In genomic region chr2:74205586-74205985, GRCh38 we compare ENCODE assay signal across 7 cellular contexts. TPM values are rescaled to one million over a fixed set of nuclear protein-coding genes. Genes with fewer than 3 reads are reported as not detected.
DNase-seq lines count a peak whose midpoint lies in the region; ATAC-seq and TF ChIP-seq lines count a peak whose summit lies in the region.

No MANE protein-coding gene starts in this region.

- no peak overlapping the region for H3K9ac ChIP-seq in SK-N-SH

- no peaks in the 10 kb centered on the region for H3F3A ChIP-seq in SK-N-SH (replicated peaks; ENCODE audit: insufficient read depth)

- H4K20me1 ChIP-seq in SK-N-SH (ENCODE audit: insufficient read depth): peaks cover 84% of the 10 kb centered on the region

- POLR2A ChIA-PET in MCF 10A (lab: Yijun Ruan, JAX): interaction anchor here (0.7 to 3.0 kb wide), 12 partner anchors 11 to 377 kb away, joined by 3 to 40 read pairs (median 4); partner anchors contain the start of genes MOB1A and STAMBP
- POLR2A ChIA-PET in SK-N-SH (lab: Yijun Ruan, JAX): interaction anchor here (0.6 kb wide), 1 partner anchor 213 kb away, joined by 3 read pairs; no protein-coding TSS in a partner anchor

- H3K27me3 ChIP-seq in psoas muscle (ENCODE audit: insufficient read depth in 3 of 3, low read length in 2 of 3) (no peaks in the 10 kb centered on the region), SK-N-SH (ENCODE audit: insufficient read depth) (no peaks in the 10 kb centered on the region)

- H3K9me3 Mint-ChIP-seq in MCF 10A (ENCODE audit: unreplicated experiment): no peaks in the 10 kb centered on the region

- no peak overlapping the region for H3K4me2 ChIP-seq in SK-N-SH

- intact Hi-C loops in MCF 10A (cut with micrococcal nuclease) (no loop called here), psoas muscle (cut with DNase I) (no loop called here)

- no peak for TF ChIP-seq EP300 in SK-N-SH (IDR thresholded peaks at IDR 0.05; ENCODE audit: borderline replicate concordance in 1 of 2, low read depth in 1 of 2, low read length in 1 of 2)

- H3K4me1 ChIP-seq in psoas muscle (peaks cover 55% of the 10 kb centered on the region), SK-N-SH (ENCODE audit: control insufficient read depth in 1 of 2, insufficient read depth in 2 of 2, low read depth in 1 of 2, low read length in 1 of 2) (peaks cover under 1 to 18% of the 10 kb centered on the region in 2 experiments; a peak in 3 of 4 replicates)

- peaks cover 86% of the 10 kb centered on the region for H3K36me3 Mint-ChIP-seq in MCF 10A (ENCODE audit: insufficient read depth, unreplicated experiment)

- H3K9me2 ChIP-seq in SK-N-SH: no peaks in the 10 kb centered on the region

- DNase-seq in LNCaP clone FGC (ENCODE audit: low read depth) (peak; percentile 52), MCF 10A (ENCODE audit: unreplicated experiment) (peak; percentile 59), psoas muscle (no peak), SK-N-SH (no peak), NCI-H1436 treated with DMSO at 0.1 percent for 48 hours (lab: John Stamatoyannopoulos, UW) (no peak)

- H3K79me2 ChIP-seq in SK-N-SH (ENCODE audit: insufficient read depth): peaks cover 83% of the 10 kb centered on the region

- WGBS in psoas muscle, 3 donors: 29 to 42% (median 32%) methylated on average over 7 of the region's 7 CpGs
- WGBS in SK-N-SH (ENCODE audit: low lambda C conversion rate): 92% methylated on average over 7 of the region's 7 CpGs

- no TSS peak for BruUV-seq in MCF 10A (replicated peaks; lab: Mats Ljungman, UMichigan)

- peaks cover 39% of the 10 kb centered on the region for H3K4me1 Mint-ChIP-seq in MCF 10A (ENCODE audit: insufficient read depth, unreplicated experiment)

- H3K4me3 Mint-ChIP-seq in MCF 10A (ENCODE audit: unreplicated experiment): peak overlapping the region; percentile 43

- TF ChIP-seq CTCF in LNCaP clone FGC (IDR thresholded peaks at IDR 0.05; ENCODE audit: control insufficient read depth, extremely low read depth, insufficient read depth): no peak
- no peak for TF ChIP-seq CTCF in MCF 10A (IDR thresholded peaks at IDR 0.05; ENCODE audit: unreplicated experiment)
- no peak for TF ChIP-seq CTCF in psoas muscle (IDR thresholded peaks at IDR 0.05)
- no peak for TF ChIP-seq CTCF in SK-N-SH (IDR thresholded peaks at IDR 0.05)

- H2AFZ ChIP-seq in SK-N-SH (ENCODE audit: low read depth): no peak overlapping the region

- no peaks in the 10 kb centered on the region for H3K27me3 Mint-ChIP-seq in MCF 10A (ENCODE audit: insufficient read depth, unreplicated experiment)

- no peak for TF ChIP-seq RAD21 in SK-N-SH (IDR thresholded peaks at IDR 0.05; ENCODE audit: low read length)

- peak overlapping the region; percentile 75 for H3K27ac ChIP-seq in psoas muscle
- no peak overlapping the region; a peak in 1 of 4 replicates for H3K27ac ChIP-seq in SK-N-SH (ENCODE audit: low read depth in 2 of 2, low read length in 1 of 2)

- peak overlapping the region; percentile 75 for H3K27ac Mint-ChIP-seq in MCF 10A (ENCODE audit: low read depth, unreplicated experiment)

- H3K4me3 ChIP-seq in LNCaP clone FGC (ENCODE audit: low read depth, low read length) (peak overlapping the region; percentile 7; the same call in 1 of the 2 replicates), psoas muscle (peak overlapping the region; percentile 17), SK-N-SH (ENCODE audit: low read depth in 2 of 2, low read length in 1 of 2) (no peak overlapping the region)

- H3K9me3 ChIP-seq in psoas muscle (no peaks in the 10 kb centered on the region), SK-N-SH (no peaks in the 10 kb centered on the region)

- CTCF ChIA-PET in MCF 10A (lab: Yijun Ruan, JAX) (interaction anchor here (0.7 to 1.9 kb wide), 6 partner anchors 9 to 383 kb away, joined by 3 to 10 read pairs (median 4); no protein-coding TSS in a partner anchor), SK-N-SH (lab: Yijun Ruan, JAX) (interaction anchor here (0.8 to 1.2 kb wide), 2 partner anchors 68 to 186 kb away, joined by 3 to 4 read pairs; no protein-coding TSS in a partner anchor)

- H3K36me3 ChIP-seq in psoas muscle (ENCODE audit: insufficient read depth in 1 of 2, low read depth in 1 of 2): peaks cover 2 to 39% of the 10 kb centered on the region in 2 donors
- H3K36me3 ChIP-seq in SK-N-SH (replicated peaks in 1 of 2; ENCODE audit: control insufficient read depth in 1 of 2, insufficient read depth in 2 of 2, low read length in 1 of 2): peaks cover 13 to 59% of the 10 kb centered on the region in 2 experiments

- ATAC-seq in GM19438 (IDR thresholded peaks at IDR 0.05; ENCODE audit: low read depth, unreplicated experiment): peak; percentile 45
- peak; percentile 41 to 83 (median 58) for ATAC-seq in psoas muscle
- no peak for ATAC-seq in HG03095 (IDR thresholded peaks at IDR 0.05; ENCODE audit: unreplicated experiment)

TF ChIP-seq in SK-N-SH, 30 proteins besides CTCF, POLR2A, EP300 and RAD21 (continues in another document):
- TF ChIP-seq MEF2A (IDR thresholded peaks at IDR 0.05; ENCODE audit: borderline replicate concordance, low read depth) (no peak), POLR2AphosphoS5 (IDR thresholded peaks at IDR 0.05; ENCODE audit: low read depth, low read length) (no peak), CHD2 (IDR thresholded peaks at IDR 0.05; ENCODE audit: low read length, partially characterized antibody) (no peak), REST (IDR thresholded peaks at IDR 0.05; ENCODE audit: low read depth, low read length) (no peak), ZBTB33 (IDR thresholded peaks at IDR 0.05; ENCODE audit: borderline replicate concordance, low read depth) (no peak), SIN3A (IDR thresholded peaks at IDR 0.05; ENCODE audit: borderline replicate concordance, low read depth, low read length) (no peak), TEAD4 (IDR thresholded peaks at IDR 0.05; ENCODE audit: borderline replicate concordance, insufficient read depth) (no peak)
- TF ChIP-seq, protein P1, sequence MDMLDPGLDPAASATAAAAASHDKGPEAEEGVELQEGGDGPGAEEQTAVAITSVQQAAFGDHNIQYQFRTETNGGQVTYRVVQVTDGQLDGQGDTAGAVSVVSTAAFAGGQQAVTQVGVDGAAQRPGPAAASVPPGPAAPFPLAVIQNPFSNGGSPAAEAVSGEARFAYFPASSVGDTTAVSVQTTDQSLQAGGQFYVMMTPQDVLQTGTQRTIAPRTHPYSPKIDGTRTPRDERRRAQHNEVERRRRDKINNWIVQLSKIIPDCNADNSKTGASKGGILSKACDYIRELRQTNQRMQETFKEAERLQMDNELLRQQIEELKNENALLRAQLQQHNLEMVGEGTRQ (IDR thresholded peaks at IDR 0.05; ENCODE audit: borderline replicate concordance, low read depth, low read length): no peak

RNA-seq across cellular contexts. Expression of gene MTHFD2, which starts 7.2 kb away (rescaled TPM):
- total RNA-seq in MCF 10A (2022): 387 and 470 TPM in 2 replicates
- 10 to 100 TPM; 16.6 to 76.2 (median 61.2) TPM for total RNA-seq in psoas muscle
- 100 to 1,000 TPM in 1 of 3 donors, 10 to 100 TPM in 2; 52.1 to 112 (median 60.4) TPM for polyA plus RNA-seq in psoas muscle
- polyA plus RNA-seq in SK-N-SH (2012; rRNA removed): 68.6 and 82.6 TPM in 2 replicates
- polyA plus RNA-seq in SK-N-SH (2012; cell fraction: cytosol; rRNA removed): 75.5 and 88.9 TPM in 2 replicates
- 67.4 and 69.4 TPM in 2 replicates for polyA plus RNA-seq in SK-N-SH (2012; cell fraction: nucleus; rRNA removed)

RNA-seq across cellular contexts. Expression of gene MOB1A, which starts 26.9 kb away (rescaled TPM):
- total RNA-seq in MCF 10A (2022) (92.6 and 97.5 TPM in 2 replicates), psoas muscle (10 to 100 TPM; 28.0 to 44.3 (median 28.9) TPM)
- polyA plus RNA-seq in psoas muscle (10 to 100 TPM; 13.6 to 71.2 (median 24.8) TPM), SK-N-SH (2012; rRNA removed) (15.3 and 19.7 TPM in 2 replicates)
- polyA plus RNA-seq in SK-N-SH (2012; cell fraction: cytosol; rRNA removed): 26.8 and 31.0 TPM in 2 replicates
- polyA plus RNA-seq in SK-N-SH (2012; cell fraction: nucleus; rRNA removed): 7.5 and 15.5 TPM in 2 replicates

RNA-seq across cellular contexts. Expression of gene BOLA3, which starts 57.9 kb away (rescaled TPM):
- total RNA-seq in MCF 10A (2022) (72.5 and 83.8 TPM in 2 replicates), psoas muscle (10 to 100 TPM; 47.7 to 65.9 (median 54.3) TPM)
- polyA plus RNA-seq in psoas muscle (100 to 1,000 TPM in 2 of 3 donors, 10 to 100 TPM in 1; 99.6 to 117 (median 103) TPM), SK-N-SH (2012; rRNA removed) (64.4 and 90.1 TPM in 2 replicates)
- polyA plus RNA-seq in SK-N-SH (2012; cell fraction: cytosol; rRNA removed): 96.8 and 144 TPM in 2 replicates
- polyA plus RNA-seq in SK-N-SH (2012; cell fraction: nucleus; rRNA removed): 17.9 and 18.5 TPM in 2 replicates

Comparison
In these comparisons a context has a peak if more than half of its experiments do, and no peak if none do; other contexts are left out.
1. DNase-seq: peak in LNCaP clone FGC (single experiment) and MCF 10A (single experiment); none in psoas muscle (0 of 2), SK-N-SH (single experiment) and NCI-H1436 treated with DMSO at 0.1 percent for 48 hours (single experiment).
2. H3K4me3 ChIP-seq: peak in LNCaP clone FGC (single experiment) and psoas muscle (single experiment); none in SK-N-SH (0 of 2).